ENCODE assay signal across 13 cellular contexts in genomic region chr1:30760596-30761311, GRCh38. TPM values are rescaled to one million over a fixed set of nuclear protein-coding genes. Genes with fewer than 3 reads are reported as not detected.
DNase-seq lines count a peak whose midpoint lies in the region; ATAC-seq and TF ChIP-seq lines count a peak whose summit lies in the region.
"Had no signal": no experiment of that assay in that cellular context is flagged by ENCODE, and none has a peak within 500 bp of the region (broad histone marks: within the 10 kb centered on the region; RNA-seq: fewer than 3 reads in every experiment).

No MANE protein-coding gene starts in this region.

- H3K36me3 ChIP-seq in DOHH2 (ENCODE audit: control insufficient read depth, low read length) = peaks cover 17% of the 10 kb centered on the region
- H3K36me3 ChIP-seq: upper lobe of right lung had no signal

- peaks cover 5% of the 10 kb centered on the region for H3K36me3 Mint-ChIP-seq in activated naive CD8-positive, alpha-beta T cell treated with anti-CD3 and anti-CD28 coated beads for 36 hours
- no peaks in the 10 kb centered on the region for H3K36me3 Mint-ChIP-seq in naive thymus-derived CD8-positive, alpha-beta T cell

- H3K9me3 ChIP-seq in DOHH2 (ENCODE audit: control insufficient read depth, insufficient read depth, low read length) = no peaks in the 10 kb centered on the region
- H3K9me3 ChIP-seq: upper lobe of right lung had no signal

- H3K4me3 Mint-ChIP-seq in activated naive CD8-positive, alpha-beta T cell treated with anti-CD3 and anti-CD28 coated beads for 36 hours = peak overlapping the region; percentile 64
- peak overlapping the region; percentile 61 to 100 (median 98) for H3K4me3 Mint-ChIP-seq in naive thymus-derived CD8-positive, alpha-beta T cell

- no peaks in the 10 kb centered on the region for H4K20me1 ChIP-seq in DOHH2 (ENCODE audit: control insufficient read depth, insufficient read depth, low read depth, low read length)

- no peaks in the 10 kb centered on the region for H3K9me2 ChIP-seq in DOHH2 (replicated peaks; ENCODE audit: control insufficient read depth, low read length)

- no peaks in the 10 kb centered on the region for H3K9me3 Mint-ChIP-seq in activated naive CD8-positive, alpha-beta T cell treated with anti-CD3 and anti-CD28 coated beads for 36 hours
- H3K9me3 Mint-ChIP-seq in naive thymus-derived CD8-positive, alpha-beta T cell = no peaks in the 10 kb centered on the region

- peak overlapping the region; percentile 95 for H3K4me3 ChIP-seq in DOHH2 (ENCODE audit: low read length)
- H3K4me3 ChIP-seq: upper lobe of right lung had no signal

- DNase-seq in KG1 (lab: John Stamatoyannopoulos, UW) = peak; percentile 31
- DNase-seq in activated naive CD8-positive, alpha-beta T cell treated with anti-CD3 and anti-CD28 coated beads for 36 hours = no peak
- no peak for DNase-seq in naive thymus-derived CD8-positive, alpha-beta T cell
- DNase-seq in mesenteric fat pad (ENCODE audit: low spot score) = no peak
- DNase-seq in NOMO-1 treated with dmso at 0.1 percent for 144 hours (lab: John Stamatoyannopoulos, UW; ENCODE audit: unreplicated experiment) = no peak
- DNase-seq in central memory CD4-positive, alpha-beta T cell = no peak
- DNase-seq in C1 segment of cervical spinal cord (lab: John Stamatoyannopoulos, UW) = no peak
- DNase-seq: activated CD4-positive, CD25-positive, alpha-beta regulatory T cell; NCI-H1105; occipital lobe; stimulated activated CD4-positive, alpha-beta T cell treated with anti-CD3 and anti-CD28 coated beads, Interleukin-4, amount 100 ng/mL, for 4 hours; upper lobe of right lung had no signal

- no peak for TF ChIP-seq CTCF in DOHH2 (IDR thresholded peaks at IDR 0.05; ENCODE audit: low read depth, low read length, poor library complexity, severe bottlenecking)

- peak; percentile 3 to 12 for ATAC-seq in naive thymus-derived CD8-positive, alpha-beta T cell
- ATAC-seq: upper lobe of right lung had no signal

- H3K4me1 ChIP-seq in DOHH2 (ENCODE audit: control insufficient read depth, low read length) = peaks cover 74% of the 10 kb centered on the region

- peak overlapping the region; percentile 99 for H3K27ac ChIP-seq in DOHH2 (ENCODE audit: low read depth, low read length)
- H3K27ac ChIP-seq: upper lobe of right lung had no signal

- H3K27me3 Mint-ChIP-seq in activated naive CD8-positive, alpha-beta T cell treated with anti-CD3 and anti-CD28 coated beads for 36 hours = no peaks in the 10 kb centered on the region
- no peaks in the 10 kb centered on the region for H3K27me3 Mint-ChIP-seq in naive thymus-derived CD8-positive, alpha-beta T cell

- peaks cover 74% of the 10 kb centered on the region for H3K4me1 Mint-ChIP-seq in activated naive CD8-positive, alpha-beta T cell treated with anti-CD3 and anti-CD28 coated beads for 36 hours
- peaks cover 45 to 88% (median 79%) of the 10 kb centered on the region in 4 donors for H3K4me1 Mint-ChIP-seq in naive thymus-derived CD8-positive, alpha-beta T cell

- POLR2A ChIA-PET in naive thymus-derived CD8-positive, alpha-beta T cell (lab: Charles Lee) = interaction anchor here (0.6 to 30.9 kb wide), 4 partner anchors 18 to 1466 kb away, joined by 3 to 1432 read pairs (median 12); partner anchors contain the start of genes LAPTM5 and MATN1

- H3K4me2 ChIP-seq in DOHH2 (ENCODE audit: low read length) = peak overlapping the region; percentile 94

- peak overlapping the region; percentile 82 for H3K27ac Mint-ChIP-seq in activated naive CD8-positive, alpha-beta T cell treated with anti-CD3 and anti-CD28 coated beads for 36 hours
- H3K27ac Mint-ChIP-seq in naive thymus-derived CD8-positive, alpha-beta T cell = peak overlapping the region; percentile 90 to 99 (median 98)

- peaks cover 34% of the 10 kb centered on the region for H3K79me2 ChIP-seq in DOHH2 (ENCODE audit: control insufficient read depth, low read length)

- H3F3A ChIP-seq in DOHH2 (ENCODE audit: control insufficient read depth, insufficient read depth) = peaks cover 45% of the 10 kb centered on the region

- no peaks in the 10 kb centered on the region for H3K27me3 ChIP-seq in DOHH2 (ENCODE audit: control insufficient read depth, low read length)
- H3K27me3 ChIP-seq: upper lobe of right lung had no signal

RNA-seq across cellular contexts. Expression of gene LAPTM5, which starts 3.2 kb away (rescaled TPM):
- total RNA-seq in activated naive CD8-positive, alpha-beta T cell treated with anti-CD3 and anti-CD28 coated beads for 36 hours = 100 to 1,000 TPM; 232 to 233 TPM
- total RNA-seq in naive thymus-derived CD8-positive, alpha-beta T cell = 100 to 1,000 TPM; 565 to 585 TPM
- 100 to 1,000 TPM; 534 to 602 (median 561) TPM for polyA plus RNA-seq in naive thymus-derived CD8-positive, alpha-beta T cell
- 251 TPM for total RNA-seq in mesenteric fat pad

RNA-seq across cellular contexts. Expression of gene MATN1, which starts 37.4 kb away (rescaled TPM):
- total RNA-seq in activated naive CD8-positive, alpha-beta T cell treated with anti-CD3 and anti-CD28 coated beads for 36 hours = 1 to 10 TPM; 1.1 to 1.5 TPM
- under 1 TPM; 0.47 to 0.96 TPM for total RNA-seq in naive thymus-derived CD8-positive, alpha-beta T cell
- polyA plus RNA-seq in naive thymus-derived CD8-positive, alpha-beta T cell = under 1 TPM in 1 of 3 donors, not detected in 2; 0.07 TPM
- total RNA-seq in mesenteric fat pad = not detected
- total RNA-seq: upper lobe of right lung had no signal
